In the genomic region with DNA sequence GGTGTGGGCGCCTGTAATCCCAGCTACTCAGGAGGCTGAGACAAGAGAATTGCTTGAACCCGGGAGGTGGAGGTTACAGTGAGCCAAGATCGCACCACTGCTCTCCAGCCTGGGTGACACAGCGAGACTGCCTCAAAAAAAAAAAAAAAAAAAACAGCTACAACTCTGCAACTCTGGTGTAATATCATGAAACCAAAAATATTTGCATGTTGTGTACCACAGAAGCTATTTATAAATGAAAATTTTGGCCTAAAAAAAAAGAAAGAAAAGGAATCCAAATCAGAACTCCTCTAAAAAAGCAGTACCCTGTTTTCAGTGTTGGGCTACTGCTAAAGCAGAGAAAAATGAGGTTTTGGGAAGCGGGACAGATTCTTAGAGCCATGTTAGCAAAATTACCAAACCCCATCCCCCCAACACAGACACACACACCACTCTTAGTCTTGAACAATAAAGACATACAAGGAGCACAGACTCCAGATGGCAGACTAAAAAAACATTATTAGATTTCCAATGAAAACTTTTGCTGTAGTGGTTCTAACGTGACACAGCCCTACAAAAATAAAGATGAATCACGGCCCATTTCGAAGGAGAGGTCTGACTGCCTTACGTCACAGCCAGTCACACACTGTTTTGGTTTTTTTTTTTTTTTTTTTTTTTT, we compare ENCODE assay signal across 10 cellular contexts. TPM values are rescaled to one million over a fixed set of nuclear protein-coding genes. Genes with fewer than 3 reads are reported as not detected.
A peak's percentile ranks its signal among the peaks of the same experiment; 100 is the strongest.
DNase-seq lines count a peak whose midpoint lies in the region; ATAC-seq, FAIRE-seq and TF ChIP-seq lines count a peak whose summit lies in the region.
"Had no signal": no experiment of that assay in that cellular context is flagged by ENCODE, and none has a peak within 500 bp of the region (broad histone marks: within the 10 kb centered on the region; RNA-seq: fewer than 3 reads in every experiment).

No MANE protein-coding gene starts in this region.

- H3K27ac ChIP-seq in DOHH2 (ENCODE audit: low read depth, low read length) (peak overlapping the region; percentile 87), KMS-11 (peak overlapping the region; percentile 79), ovary (peak overlapping the region; percentile 68 to 71)
- H3K27ac ChIP-seq: epithelial cell of prostate had no signal

- peak overlapping the region; percentile 69 for H3K4me3 ChIP-seq in DOHH2 (ENCODE audit: low read length)
- no peak overlapping the region for H3K4me3 ChIP-seq in KMS-11 (IDR thresholded peaks at IDR 0.05; ENCODE audit: insufficient read depth, low read depth, low read length)
- no peak overlapping the region for H3K4me3 ChIP-seq in choroid plexus epithelial cell (ENCODE audit: low read depth, low read length)
- no peak overlapping the region for H3K4me3 ChIP-seq in ovary

- H3K4me2 ChIP-seq in DOHH2 (ENCODE audit: low read length) (peak overlapping the region; percentile 86), KMS-11 (peak overlapping the region; percentile 48)

- TF ChIP-seq EP300 in ovary (IDR thresholded peaks at IDR 0.05), result no peak

- peaks cover 11% of the 10 kb centered on the region for H3K79me2 ChIP-seq in DOHH2 (ENCODE audit: control insufficient read depth, low read length)
- H3K79me2 ChIP-seq in KMS-11 (ENCODE audit: insufficient read depth, low read depth), result peaks cover 64% of the 10 kb centered on the region; the same call in 1 of the 2 replicates

- peak overlapping the region; percentile 56 for H3K9ac ChIP-seq in KMS-11

- DNase-seq in choroid plexus epithelial cell (ENCODE audit: low read depth) (peak; percentile 60), ovary (peak in 3 of 5 donors; percentile 36 to 61 (median 47)), DMS53 treated with DMSO at 0.1 percent for 48 hours (lab: John Stamatoyannopoulos, UW; ENCODE audit: unreplicated experiment) (no peak), SW480 (ENCODE audit: low spot score) (no peak), urothelium cell line (ENCODE audit: low spot score) (no peak)

- no peak for ATAC-seq in HG03521 (IDR thresholded peaks at IDR 0.05; ENCODE audit: unreplicated experiment)
- ATAC-seq: activated CD4-positive, CD25-positive, alpha-beta regulatory T cell treated with anti-CD3 and anti-CD28 coated beads, Interleukin-2, amount 50 U/mL, for 24 hours had no signal

- peaks cover 49% of the 10 kb centered on the region for H3K4me1 ChIP-seq in DOHH2 (ENCODE audit: control insufficient read depth, low read length)
- H3K4me1 ChIP-seq in KMS-11 (ENCODE audit: low read depth, poor library complexity, severe bottlenecking), result peaks cover 64% of the 10 kb centered on the region
- H3K4me1 ChIP-seq in ovary (ENCODE audit: insufficient read depth), result peaks cover 23% of the 10 kb centered on the region

- no peak for FAIRE-seq in urothelium cell line (lab: Jason Lieb, UNC)

- intact Hi-C loops in ovary (cut with DNase I), result no loop called here

- no peaks in the 10 kb centered on the region for H4K20me1 ChIP-seq in DOHH2 (ENCODE audit: control insufficient read depth, insufficient read depth, low read depth, low read length)
- H4K20me1 ChIP-seq in KMS-11 (ENCODE audit: insufficient read depth), result no peaks in the 10 kb centered on the region

- H3K9me3 ChIP-seq in DOHH2 (ENCODE audit: control insufficient read depth, insufficient read depth, low read length) (peaks cover 7% of the 10 kb centered on the region), ovary (no peaks in the 10 kb centered on the region)

- peak overlapping the region; percentile 22; the same call in 1 of the 2 replicates for H2AFZ ChIP-seq in KMS-11 (ENCODE audit: low read depth)

- TF ChIP-seq POLR2A in ovary (IDR thresholded peaks at IDR 0.05), result no peak

- H3K36me3 ChIP-seq in DOHH2 (ENCODE audit: control insufficient read depth, low read length) (no peaks in the 10 kb centered on the region), KMS-11 (ENCODE audit: insufficient read depth) (no peaks in the 10 kb centered on the region), ovary (no peaks in the 10 kb centered on the region)

- TF ChIP-seq CTCF in DOHH2 (IDR thresholded peaks at IDR 0.05; ENCODE audit: low read depth, low read length, poor library complexity, severe bottlenecking), result peak; percentile 18
- no peak for TF ChIP-seq CTCF in KMS-11 (conservative IDR thresholded peaks at IDR 0.05; ENCODE audit: low read depth, low read length)
- TF ChIP-seq CTCF in choroid plexus epithelial cell (conservative IDR thresholded peaks at IDR 0.05; ENCODE audit: low read depth, low read length), result no peak
- TF ChIP-seq CTCF in ovary (IDR thresholded peaks at IDR 0.05), result no peak

- peaks cover 18% of the 10 kb centered on the region for H3F3A ChIP-seq in DOHH2 (ENCODE audit: control insufficient read depth, insufficient read depth)

- H3K9me2 ChIP-seq in DOHH2 (replicated peaks; ENCODE audit: control insufficient read depth, low read length), result no peaks in the 10 kb centered on the region

- 11 to 14% (median 12%) methylated on average over 9 of the region's 9 CpGs for WGBS in ovary, 3 donors

- H3K27me3 ChIP-seq in DOHH2 (ENCODE audit: control insufficient read depth, low read length) (no peaks in the 10 kb centered on the region), KMS-11 (ENCODE audit: insufficient read depth, low read depth) (no peaks in the 10 kb centered on the region), ovary (no peaks in the 10 kb centered on the region)

RNA-seq across cellular contexts. Expression of gene INSR, which starts 51.5 kb away (rescaled TPM):
- 100 to 1,000 TPM in 4 of 7 donors, 10 to 100 TPM in 3; 77.2 to 203 (median 113) TPM for total RNA-seq in ovary
- 10 to 100 TPM; 30.2 to 42.2 TPM for polyA plus RNA-seq in ovary

Comparison
In these comparisons a context has a peak if more than half of its experiments do, and no peak if none do; other contexts are left out.
1. DNase-seq: peak in choroid plexus epithelial cell (single experiment) and ovary (3 of 5); none in DMS53 treated with DMSO at 0.1 percent for 48 hours (single experiment), SW480 (single experiment) and urothelium cell line (single experiment).
2. Peak in every context shown above with its lines, with median percentiles within 50 percentile points of each other: H3K27ac ChIP-seq.